Comparison of ENCODE assay signal across 8 cellular contexts in genomic region chr4:155954118-155954503, GRCh38. TPM values are rescaled to one million over a fixed set of nuclear protein-coding genes. Genes with fewer than 3 reads are reported as not detected.
A peak's percentile ranks its signal among the peaks of the same experiment; 100 is the strongest.
DNase-seq lines count a peak whose midpoint lies in the region; ATAC-seq, FAIRE-seq and TF ChIP-seq lines count a peak whose summit lies in the region.

No MANE protein-coding gene starts in this region.

- H3K27me3 ChIP-seq in WERI-Rb-1 (ENCODE audit: insufficient read depth, low read depth, severe bottlenecking) (no peaks in the 10 kb centered on the region), gastrocnemius medialis (no peaks in the 10 kb centered on the region)

- H3K9me3 ChIP-seq in WERI-Rb-1 (ENCODE audit: severe bottlenecking) (no peaks in the 10 kb centered on the region), gastrocnemius medialis (no peaks in the 10 kb centered on the region)

- H3K4me3 ChIP-seq in WERI-Rb-1 (ENCODE audit: low read depth, low read length), result peak overlapping the region; percentile 100
- H3K4me3 ChIP-seq in fibroblast of villous mesenchyme (ENCODE audit: low read depth, low read length), result peak overlapping the region; percentile 69
- H3K4me3 ChIP-seq in gastrocnemius medialis, result peak overlapping the region; percentile 57 to 86 (median 78)

- peak; percentile 64 for FAIRE-seq in GM18507 (lab: Jason Lieb, UNC)

- H3K36me3 ChIP-seq in WERI-Rb-1 (no peaks in the 10 kb centered on the region; the same call in 1 of the 2 replicates), gastrocnemius medialis (no peaks in the 10 kb centered on the region)

- no peak for TF ChIP-seq CTCF in WERI-Rb-1 (IDR thresholded peaks at IDR 0.05; ENCODE audit: low read depth, low read length)
- no peak for TF ChIP-seq CTCF in fibroblast of villous mesenchyme (IDR thresholded peaks at IDR 0.05; ENCODE audit: insufficient read depth, low read depth, low read length)
- TF ChIP-seq CTCF in gastrocnemius medialis (IDR thresholded peaks at IDR 0.05 in 4 of 5, conservative IDR thresholded peaks at IDR 0.05 in 1 of 5), result no peak

- no peak for TF ChIP-seq POLR2A in gastrocnemius medialis (IDR thresholded peaks at IDR 0.05)

- DNase-seq in GM18507 (ENCODE audit: extremely low spot score, insufficient read length, low read depth) (no peak), WERI-Rb-1 (no peak), fibroblast of villous mesenchyme (ENCODE audit: low read depth) (no peak), gastrocnemius medialis (no peak), SK-N-DZ (ENCODE audit: low spot score) (no peak), midbrain (lab: John Stamatoyannopoulos, UW) (no peak), 8988T (no peak)

- no peaks in the 10 kb centered on the region for H3K4me1 ChIP-seq in gastrocnemius medialis

- ATAC-seq in gastrocnemius medialis (no peak), GM18519 (IDR thresholded peaks at IDR 0.05; ENCODE audit: low FRiP score, unreplicated experiment) (no peak)

- intact Hi-C loops in gastrocnemius medialis (cut with DNase I; ENCODE audit: low total_unique reads), result loop anchor here (10.0 kb wide), 1 partner anchor 1091 kb away; no protein-coding TSS in a partner anchor

- H3K27ac ChIP-seq in WERI-Rb-1 (peak overlapping the region; percentile 90), gastrocnemius medialis (peak overlapping the region; percentile 73 to 88 (median 82))

- in situ Hi-C loops in gastrocnemius medialis (cut with MboI; ENCODE audit: low sequenced_read_pairs in 4 of 4), result loop anchor here in 1 of 4 donors (5.0 kb wide), 1 partner anchor 147 kb away; no protein-coding TSS in a partner anchor

RNA-seq across cellular contexts. Expression of gene CTSO, which starts 0.4 kb away (rescaled TPM):
- total RNA-seq in fibroblast of villous mesenchyme (10.8 and 12.2 TPM in 2 replicates), gastrocnemius medialis (1 to 10 TPM; 2.9 to 6.4 (median 3.9) TPM)
- polyA plus RNA-seq in SK-N-DZ (2014; cell fraction: cytosol; rRNA removed), result not detected in 2 replicates
- not detected in 2 replicates for polyA plus RNA-seq in SK-N-DZ (2014; cell fraction: nucleus; rRNA removed)

RNA-seq across cellular contexts. Expression of gene TDO2, which starts 50.6 kb away (rescaled TPM):
- total RNA-seq in fibroblast of villous mesenchyme (2.2 and 4.2 TPM in 2 replicates), gastrocnemius medialis (1 to 10 TPM in 1 of 4 donors, under 1 TPM in 1, not detected in 2; 0.62 to 2.0 TPM)
- polyA plus RNA-seq in SK-N-DZ (2014; cell fraction: cytosol; rRNA removed), result not detected in 2 replicates
- not detected in 2 replicates for polyA plus RNA-seq in SK-N-DZ (2014; cell fraction: nucleus; rRNA removed)
